ENCODE assay signal across 25 cellular contexts in genomic region chr6:167474725-167475124, GRCh38.
DNase-seq lines count a peak whose midpoint lies in the region; ATAC-seq, FAIRE-seq and TF ChIP-seq lines count a peak whose summit lies in the region.
"Had no signal": no experiment of that assay in that cellular context is flagged by ENCODE, and none has a peak within 500 bp of the region (broad histone marks: within the 10 kb centered on the region; RNA-seq: fewer than 3 reads in every experiment).

No MANE protein-coding gene starts in this region.

- no peak overlapping the region; the same call in 1 of the 2 replicates for H4K8ac ChIP-seq in H1 (ENCODE audit: extremely low read depth, insufficient read depth, low read length)

- no peaks in the 10 kb centered on the region for H4K20me1 ChIP-seq in H1 (replicated peaks in 1 of 2; ENCODE audit: control insufficient read depth in 1 of 2, insufficient read depth in 2 of 2, low read length in 2 of 2)
- H4K20me1 ChIP-seq in HepG2 (ENCODE audit: insufficient read depth, low read length): no peaks in the 10 kb centered on the region

- H3K79me2 ChIP-seq in H1 (ENCODE audit: control insufficient read depth in 1 of 2, insufficient read depth in 2 of 2, low read length in 2 of 2) (no peaks in the 10 kb centered on the region), HepG2 (ENCODE audit: insufficient read depth, low read length) (no peaks in the 10 kb centered on the region)

- no peaks in the 10 kb centered on the region for H3K36me3 Mint-ChIP-seq in activated naive CD8-positive, alpha-beta T cell treated with anti-CD3 and anti-CD28 coated beads, Interleukin-2, amount 50 U/mL, for 24 hours (ENCODE audit: low read depth)
- no peaks in the 10 kb centered on the region for H3K36me3 Mint-ChIP-seq in activated naive CD8-positive, alpha-beta T cell treated with anti-CD3 and anti-CD28 coated beads for 36 hours
- H3K36me3 Mint-ChIP-seq: CD14-positive monocyte had no signal

- peak overlapping the region; percentile 48 for H4K5ac ChIP-seq in H1 (ENCODE audit: insufficient read length, low read depth, low read length)

- H3K23me2 ChIP-seq in H1 (ENCODE audit: low read depth, low read length): peaks cover 3% of the 10 kb centered on the region; the same call in 1 of the 2 replicates

- peak overlapping the region; percentile 83; the same call in 1 of the 2 replicates for H2BK20ac ChIP-seq in H1 (ENCODE audit: low read length)

- peak overlapping the region; percentile 89 for H2BK120ac ChIP-seq in H1 (replicated peaks; ENCODE audit: low read depth, low read length)

- H3K18ac ChIP-seq in H1 (ENCODE audit: extremely low read depth, low read length): peak overlapping the region; percentile 80

- no TSS peak for BruUV-seq in HepG2 (replicated peaks; lab: Mats Ljungman, UMichigan)

- DNase-seq in activated naive CD8-positive, alpha-beta T cell treated with anti-CD3 and anti-CD28 coated beads, Interleukin-2, amount 50 U/mL, for 24 hours: no peak
- no peak for DNase-seq in activated naive CD8-positive, alpha-beta T cell treated with anti-CD3 and anti-CD28 coated beads for 36 hours
- DNase-seq in H1 (ENCODE audit: low read depth in 1 of 2, low spot score in 2 of 2) (no peak), HepG2 (ENCODE audit: low spot score) (no peak), suprapubic skin (ENCODE audit: low spot score in 2 of 2) (peak; percentile 44 to 52), NCI-H1436 treated with DMSO at 0.1 percent for 48 hours (lab: John Stamatoyannopoulos, UW) (no peak)
- DNase-seq: DMS53; GDM1; GOT3; KBM-7; NCI-H1105 treated with DMSO at 0.1 percent for 48 hours; NCI-H1694; NCI-H2081; NCI-H2171; NCI-H345; NCI-H524; NCI-H774; NK-92 treated with Interleukin-12 subunit alpha and Interleukin-12 subunit beta, amount 100 ng/mL, for 24 hours; SJCRH30 had no signal

- CTCF ChIA-PET in H1 (lab: Charles Lee; ENCODE audit: partially characterized antibody): interaction anchor here (1.1 to 1.8 kb wide), 2 partner anchors 12 to 322 kb away, joined by 3 to 5 read pairs; no protein-coding TSS in a partner anchor
- CTCF ChIA-PET in HepG2 (lab: Yijun Ruan, JAX; ENCODE audit: low intra/inter-chr PET ratio, low total read pairs): no interaction called here

- TF ChIP-seq EP300 in H1 (IDR thresholded peaks at IDR 0.05; ENCODE audit: borderline replicate concordance in 1 of 2, low read depth in 2 of 2, low read length in 2 of 2) (no peak), HepG2 (IDR thresholded peaks at IDR 0.05; ENCODE audit: low read depth in 2 of 2, low read length in 2 of 2) (no peak), HepG2 (CRISPR knock-in tag; IDR thresholded peaks at IDR 0.05; ENCODE audit: borderline replicate concordance) (no peak), suprapubic skin (IDR thresholded peaks at IDR 0.05) (no peak)

- H3K27ac ChIP-seq in H1 (ENCODE audit: low read depth, low read length): no peak overlapping the region
- no peak overlapping the region for H3K27ac ChIP-seq in HepG2 (ENCODE audit: extremely low read length, insufficient read depth, low read length)
- H3K27ac ChIP-seq in suprapubic skin: no peak overlapping the region
- H3K27ac ChIP-seq: HL-60, SJCRH30 had no signal

- H3K79me1 ChIP-seq in H1 (ENCODE audit: low read depth, low read length): no peaks in the 10 kb centered on the region

- H3K4me1 ChIP-seq in H1 (replicated peaks in 1 of 4; ENCODE audit: control insufficient read depth in 3 of 4, insufficient read depth in 4 of 4, low read length in 3 of 4): peaks cover 10 to 35% (median 22%) of the 10 kb centered on the region in 4 experiments
- H3K4me1 ChIP-seq in HepG2 (ENCODE audit: insufficient read depth, low read length): peaks cover 27% of the 10 kb centered on the region
- peaks cover 4% of the 10 kb centered on the region for H3K4me1 ChIP-seq in suprapubic skin
- H3K4me1 ChIP-seq: SJCRH30 had no signal

- H3K27me3 Mint-ChIP-seq in activated naive CD8-positive, alpha-beta T cell treated with anti-CD3 and anti-CD28 coated beads, Interleukin-2, amount 50 U/mL, for 24 hours: peaks cover 8% of the 10 kb centered on the region
- H3K27me3 Mint-ChIP-seq in activated naive CD8-positive, alpha-beta T cell treated with anti-CD3 and anti-CD28 coated beads for 36 hours: peaks cover 8% of the 10 kb centered on the region

- in situ Hi-C loops in HepG2 (cut with HindIII; ENCODE audit: extremely low pct_ligation_motif_present, low pct_unique_long_range_greater_than_20kb): no loop called here

- H3K56ac ChIP-seq in H1 (replicated peaks; ENCODE audit: insufficient read length, low read depth, low read length): peak overlapping the region; percentile 50

- no peaks in the 10 kb centered on the region for H3K4me1 Mint-ChIP-seq in activated naive CD8-positive, alpha-beta T cell treated with anti-CD3 and anti-CD28 coated beads, Interleukin-2, amount 50 U/mL, for 24 hours
- peaks cover 2% of the 10 kb centered on the region for H3K4me1 Mint-ChIP-seq in activated naive CD8-positive, alpha-beta T cell treated with anti-CD3 and anti-CD28 coated beads for 36 hours
- H3K4me1 Mint-ChIP-seq: CD14-positive monocyte had no signal

- 89% methylated on average over 3 of the region's 3 CpGs; no CpG with 5 or more reads in 1 of the 2 experiments for WGBS in H1 (ENCODE audit: extremely low coverage in 1 of 2, insufficient coverage in 1 of 2, insufficient read length in 1 of 2, insufficient replicate concordance in 2 of 2, low coverage in 1 of 2, low lambda C conversion rate in 2 of 2, missing lambda C conversion rate in 1 of 2), 2 experiments
- 2% methylated on average over 3 of the region's 3 CpGs for WGBS in HepG2 (ENCODE audit: low lambda C conversion rate)
- 62% methylated on average over 3 of the region's 3 CpGs for WGBS in suprapubic skin

- H2AK5ac ChIP-seq in H1 (ENCODE audit: low read depth, low read length): no peak overlapping the region; the same call in 1 of the 2 replicates

- TF ChIP-seq POLR2A in H1 (IDR thresholded peaks at IDR 0.05; ENCODE audit: control extremely low read depth in 1 of 2, low read depth in 2 of 2, low read length in 2 of 2) (no peak), HepG2 (IDR thresholded peaks at IDR 0.05; ENCODE audit: insufficient read depth in 1 of 2, low read depth in 2 of 2, low read length in 2 of 2) (no peak), suprapubic skin (IDR thresholded peaks at IDR 0.05) (no peak)

- TF ChIP-seq CTCF in H1 (IDR thresholded peaks at IDR 0.05; ENCODE audit: control extremely low read depth in 1 of 3, insufficient read depth in 1 of 3, low read depth in 1 of 3, low read length in 3 of 3) (no peak), HepG2 (CRISPR knock-in tag; IDR thresholded peaks at IDR 0.05) (peak; percentile 53), suprapubic skin (IDR thresholded peaks at IDR 0.05) (no peak)

- no peak overlapping the region for H3K4me3 ChIP-seq in H1 (ENCODE audit: extremely low read depth in 1 of 4, insufficient read depth in 2 of 4, low read depth in 3 of 4, low read length in 4 of 4)
- no peak overlapping the region for H3K4me3 ChIP-seq in HepG2 (replicated peaks in 1 of 3; ENCODE audit: insufficient read depth in 1 of 3, low read depth in 2 of 3, low read length in 3 of 3)
- H3K4me3 ChIP-seq in suprapubic skin: no peak overlapping the region
- H3K4me3 ChIP-seq: SJCRH30 had no signal

- H3K9me3 ChIP-seq in H1 (ENCODE audit: insufficient read depth in 2 of 2, low read depth in 1 of 2, low read length in 1 of 2) (no peaks in the 10 kb centered on the region), HepG2 (ENCODE audit: low read length) (no peaks in the 10 kb centered on the region), suprapubic skin (no peaks in the 10 kb centered on the region)
- H3K9me3 ChIP-seq: SJCRH30 had no signal

- intact Hi-C loops in HepG2 (cut with micrococcal nuclease; ENCODE audit: unreplicated experiment): no loop called here

- no peak overlapping the region for H3K27ac Mint-ChIP-seq in activated naive CD8-positive, alpha-beta T cell treated with anti-CD3 and anti-CD28 coated beads, Interleukin-2, amount 50 U/mL, for 24 hours
- H3K27ac Mint-ChIP-seq in activated naive CD8-positive, alpha-beta T cell treated with anti-CD3 and anti-CD28 coated beads for 36 hours: no peak overlapping the region
- H3K27ac Mint-ChIP-seq: B cell, CD14-positive monocyte had no signal

- ATAC-seq in activated naive CD8-positive, alpha-beta T cell treated with anti-CD3 and anti-CD28 coated beads, Interleukin-2, amount 50 U/mL, for 24 hours: peak; percentile 15
- peak; percentile 60 for ATAC-seq in HepG2
- no peak for ATAC-seq in HG02938 (IDR thresholded peaks at IDR 0.05; ENCODE audit: unreplicated experiment)

- peak overlapping the region; percentile 48; the same call in 1 of the 2 replicates for H2BK15ac ChIP-seq in H1 (ENCODE audit: low read length)

- H3K23ac ChIP-seq in H1 (ENCODE audit: insufficient read length): no peak overlapping the region

- POLR2A ChIA-PET in H1 (lab: Charles Lee; ENCODE audit: partially characterized antibody): no interaction called here
- POLR2A ChIA-PET in HepG2 (lab: Yijun Ruan, JAX): no interaction called here

- H3K14ac ChIP-seq in H1 (ENCODE audit: insufficient read length): no peak overlapping the region

- H3K27me3 ChIP-seq in H1 (replicated peaks in 1 of 4; ENCODE audit: control insufficient read depth in 3 of 4, extremely low read depth in 1 of 4, insufficient read depth in 3 of 4, low read length in 3 of 4): no peaks in the 10 kb centered on the region; a peak in 1 of 7 replicates
- H3K27me3 ChIP-seq in HepG2 (ENCODE audit: control insufficient read depth in 1 of 2, insufficient read depth in 2 of 2, low read length in 2 of 2): peaks cover 2 to 32% of the 10 kb centered on the region in 2 experiments; a peak in 3 of 5 replicates
- H3K27me3 ChIP-seq in suprapubic skin: peaks cover 1% of the 10 kb centered on the region
- H3K27me3 ChIP-seq: SJCRH30 had no signal

- no peak overlapping the region for H3K4ac ChIP-seq in H1 (replicated peaks; ENCODE audit: insufficient read length, low read depth, low read length)

- no peaks in the 10 kb centered on the region for H3K9me3 Mint-ChIP-seq in activated naive CD8-positive, alpha-beta T cell treated with anti-CD3 and anti-CD28 coated beads, Interleukin-2, amount 50 U/mL, for 24 hours
- H3K9me3 Mint-ChIP-seq in activated naive CD8-positive, alpha-beta T cell treated with anti-CD3 and anti-CD28 coated beads for 36 hours: no peaks in the 10 kb centered on the region

- no peak overlapping the region for H3K9ac ChIP-seq in H1 (replicated peaks in 1 of 4; ENCODE audit: extremely low read depth in 1 of 4, low read depth in 3 of 4, low read length in 3 of 4)
- H3K9ac ChIP-seq in HepG2 (ENCODE audit: insufficient read depth, low read depth, low read length): no peak overlapping the region

- H2BK12ac ChIP-seq in H1 (ENCODE audit: low read depth, low read length): peak overlapping the region; percentile 91; the same call in 1 of the 2 replicates

- no peak overlapping the region for H2AFZ ChIP-seq in H1 (ENCODE audit: low read length)
- no peak overlapping the region for H2AFZ ChIP-seq in HepG2 (ENCODE audit: low read length)

- H3K36me3 ChIP-seq in H1 (ENCODE audit: control insufficient read depth in 2 of 4, insufficient read depth in 4 of 4, low read length in 3 of 4): no peaks in the 10 kb centered on the region
- H3K36me3 ChIP-seq in HepG2 (replicated peaks in 1 of 2; ENCODE audit: control insufficient read depth in 1 of 2, insufficient read depth in 2 of 2, low read length in 2 of 2): no peaks in the 10 kb centered on the region
- no peaks in the 10 kb centered on the region for H3K36me3 ChIP-seq in suprapubic skin
- H3K36me3 ChIP-seq: SJCRH30 had no signal

- FAIRE-seq in H1 (lab: Jason Lieb, UNC): no peak
- no peak for FAIRE-seq in HepG2 (lab: Jason Lieb, UNC)
- FAIRE-seq: A204.1, GM19239 had no signal

- peak overlapping the region; percentile 97 for H4K91ac ChIP-seq in H1 (replicated peaks; ENCODE audit: insufficient read length, low read length)

- peak overlapping the region; percentile 92; the same call in 1 of the 2 replicates for H2BK5ac ChIP-seq in H1 (ENCODE audit: low read depth, low read length)

- H3K4me3 Mint-ChIP-seq in activated naive CD8-positive, alpha-beta T cell treated with anti-CD3 and anti-CD28 coated beads, Interleukin-2, amount 50 U/mL, for 24 hours: no peak overlapping the region
- no peak overlapping the region for H3K4me3 Mint-ChIP-seq in activated naive CD8-positive, alpha-beta T cell treated with anti-CD3 and anti-CD28 coated beads for 36 hours
- H3K4me3 Mint-ChIP-seq: B cell, CD14-positive monocyte had no signal

- H3K4me2 ChIP-seq in H1 (ENCODE audit: insufficient read depth in 1 of 2, low read depth in 2 of 2, low read length in 2 of 2): no peak overlapping the region
- H3K4me2 ChIP-seq in HepG2 (ENCODE audit: low read depth, low read length): no peak overlapping the region

- TF ChIP-seq RAD21 in H1 (IDR thresholded peaks at IDR 0.05 in 1 of 2, conservative IDR thresholded peaks at IDR 0.05 in 1 of 2; ENCODE audit: low read depth in 2 of 2, low read length in 2 of 2): no peak; a peak in 1 of 4 replicates
- TF ChIP-seq RAD21 in HepG2 (CRISPR knock-in tag; IDR thresholded peaks at IDR 0.05): peak; percentile 33; the same call in 1 of the 2 replicates

Comparison
In these comparisons a context has a peak if more than half of its experiments do, and no peak if none do; other contexts are left out.
1. DNase-seq: peak in suprapubic skin (2 of 2); none in activated naive CD8-positive, alpha-beta T cell treated with anti-CD3 and anti-CD28 coated beads, Interleukin-2, amount 50 U/mL, for 24 hours (single experiment), activated naive CD8-positive, alpha-beta T cell treated with anti-CD3 and anti-CD28 coated beads for 36 hours (single experiment), H1 (0 of 2), HepG2 (single experiment) and NCI-H1436 treated with DMSO at 0.1 percent for 48 hours (single experiment).